Comparison of ENCODE assay signal across 1 cellular context in the genomic region with DNA sequence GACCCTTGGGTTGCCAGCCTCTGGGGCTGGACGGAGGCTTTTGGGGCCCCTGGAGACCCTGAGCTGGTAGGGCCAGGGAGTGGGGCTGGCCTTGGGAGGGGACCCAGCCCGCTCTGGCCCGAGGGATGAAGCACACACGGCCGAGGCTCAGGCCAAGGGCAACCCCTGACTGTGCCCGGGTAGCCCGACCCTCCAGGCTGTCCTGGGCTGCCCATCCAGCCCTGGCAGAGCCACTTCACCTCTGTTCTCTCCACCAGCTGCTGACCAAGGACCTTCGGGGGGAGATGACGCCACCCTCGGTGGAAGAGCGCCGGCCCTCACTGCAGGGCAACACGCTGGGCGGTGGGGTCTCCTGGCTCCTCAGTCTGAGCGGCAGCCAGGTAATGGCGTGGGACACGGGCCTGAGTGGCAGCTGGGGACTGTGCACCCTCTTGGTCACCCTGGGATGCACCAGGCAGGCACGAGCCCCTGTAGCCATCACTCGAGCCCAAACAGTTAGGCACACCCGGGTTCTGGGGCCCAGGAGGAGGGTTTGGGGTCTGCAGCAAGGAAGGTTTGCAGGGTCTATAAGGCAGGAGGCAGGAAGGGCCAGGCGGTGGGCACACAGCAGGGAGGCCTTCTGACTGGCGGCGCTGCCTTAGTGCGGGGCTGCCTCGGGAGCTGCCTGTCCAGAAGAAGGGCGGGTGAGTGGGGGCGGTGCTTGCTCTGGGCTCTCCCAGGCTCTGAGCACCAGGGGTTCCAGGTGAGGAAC.
TF ChIP-seq lines count a peak whose summit lies in the region.

No MANE protein-coding gene starts in this region.

TF ChIP-seq in HepG2, 621 proteins besides CTCF, POLR2A, EP300 and RAD21:
- TF ChIP-seq ZFP37 (CRISPR knock-in tag; IDR thresholded peaks at IDR 0.05; ENCODE audit: borderline replicate concordance) = no peak
- TF ChIP-seq ZBTB20 (CRISPR knock-in tag; IDR thresholded peaks at IDR 0.05; ENCODE audit: borderline replicate concordance, low read depth) = no peak
- no peak for TF ChIP-seq ZFP36 (IDR thresholded peaks at IDR 0.05; ENCODE audit: borderline replicate concordance, low read depth, low read length, partially characterized antibody)
- TF ChIP-seq ZNF12 (CRISPR knock-in tag; IDR thresholded peaks at IDR 0.05) = no peak
- no peak for TF ChIP-seq TBX2 (CRISPR knock-in tag; IDR thresholded peaks at IDR 0.05; ENCODE audit: borderline replicate concordance)
- TF ChIP-seq RFX1 (IDR thresholded peaks at IDR 0.05) = no peak
- no peak for TF ChIP-seq MLLT10 (CRISPR knock-in tag; IDR thresholded peaks at IDR 0.05)
